10 cellular contexts compared by ENCODE assay signal in the genomic region with DNA sequence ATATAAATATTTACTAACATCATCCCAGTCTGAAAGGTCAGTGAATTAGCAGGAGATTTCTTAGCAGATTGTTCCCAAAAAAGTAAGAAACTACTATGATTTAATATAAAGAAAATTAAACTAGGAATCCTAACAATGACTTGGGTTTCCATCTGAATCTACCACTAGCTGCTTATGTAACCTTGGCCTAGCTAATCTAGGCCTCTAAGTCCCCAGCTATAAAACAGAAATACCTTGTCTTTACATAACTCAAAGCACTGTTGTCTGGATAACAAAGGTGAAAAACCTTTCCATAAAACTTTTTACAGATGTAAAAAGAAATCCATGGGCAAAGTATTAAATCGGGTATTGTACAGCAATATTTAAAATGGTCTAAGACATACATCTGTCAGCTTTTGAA. TPM values are rescaled to one million over a fixed set of nuclear protein-coding genes. Genes with fewer than 3 reads are reported as not detected.
DNase-seq lines count a peak whose midpoint lies in the region; ATAC-seq, FAIRE-seq and TF ChIP-seq lines count a peak whose summit lies in the region.
"Had no signal": no experiment of that assay in that cellular context is flagged by ENCODE, and none has a peak within 500 bp of the region (broad histone marks: within the 10 kb centered on the region; RNA-seq: fewer than 3 reads in every experiment).

No MANE protein-coding gene starts in this region.

- CTCF ChIA-PET in A549 (lab: Yijun Ruan, JAX): interaction anchor here (0.9 kb wide), 1 partner anchor 9 kb away, joined by 3 read pairs; no protein-coding TSS in a partner anchor

- H3K4me3 ChIP-seq in A549 (no peak overlapping the region), Karpas-422 (ENCODE audit: low read length) (peak overlapping the region; percentile 94), dorsolateral prefrontal cortex (peak overlapping the region in 51 of 59 donors; percentile 5 to 90 (median 77)), neural cell (ENCODE audit: low read length) (peak overlapping the region; percentile 82)

- POLR2A ChIA-PET in A549 (lab: Yijun Ruan, JAX): no interaction called here

- TF ChIP-seq EP300 in A549 (IDR thresholded peaks at IDR 0.05) (no peak), neural cell (conservative IDR thresholded peaks at IDR 0.05; ENCODE audit: poor library complexity, severe bottlenecking) (no peak)

- H3K79me2 ChIP-seq in Karpas-422 (ENCODE audit: low read length) (peaks cover 76% of the 10 kb centered on the region), neural cell (replicated peaks; ENCODE audit: insufficient read depth, low read length) (peaks cover 70% of the 10 kb centered on the region)

- no peaks in the 10 kb centered on the region for H3K27me3 ChIP-seq in Karpas-422 (ENCODE audit: low read length)
- no peaks in the 10 kb centered on the region for H3K27me3 ChIP-seq in dorsolateral prefrontal cortex
- H3K27me3 ChIP-seq in neural cell (ENCODE audit: insufficient read depth, low read depth, low read length): no peaks in the 10 kb centered on the region

- H3K9me3 ChIP-seq in A549 (no peaks in the 10 kb centered on the region), Karpas-422 (ENCODE audit: low read length) (no peaks in the 10 kb centered on the region), neural cell (ENCODE audit: low read length) (no peaks in the 10 kb centered on the region)

- peak overlapping the region; percentile 90 for H3K9ac ChIP-seq in Karpas-422 (ENCODE audit: low read length)
- H3K9ac ChIP-seq in neural cell (ENCODE audit: low read length): no peak overlapping the region

- H3F3A ChIP-seq in neural cell (ENCODE audit: insufficient read depth, low read length, poor library complexity, severe bottlenecking): peaks cover 15% of the 10 kb centered on the region

- FAIRE-seq in A549 (lab: Jason Lieb, UNC) (no peak), GM19239 (lab: Jason Lieb, UNC) (no peak)

- intact Hi-C loops in dorsolateral prefrontal cortex (cut with DNase I): loop anchor here (5.0 to 10.0 kb wide), 4 partner anchors 153 to 647 kb away; a partner anchor contains a TSS

- DNase-seq in A549 (ENCODE audit: low read depth in 1 of 2, low spot score in 1 of 2) (no peak), Karpas-422 (no peak), dorsolateral prefrontal cortex (no peak), GM19239 (ENCODE audit: insufficient read length, low spot score) (no peak), D341Med (ENCODE audit: low spot score) (no peak), NCI-H2171 treated with DMSO at 0.1 percent for 48 hours (lab: John Stamatoyannopoulos, UW) (no peak)
- DNase-seq: NCI-H1092 had no signal

- H3K4me2 ChIP-seq in A549 (peak overlapping the region; percentile 92), Karpas-422 (ENCODE audit: low read depth, low read length, poor library complexity, severe bottlenecking) (peak overlapping the region; percentile 81), neural cell (ENCODE audit: low read length) (peak overlapping the region; percentile 99)

- H3K4me1 ChIP-seq in A549 (peaks cover 35% of the 10 kb centered on the region; the same call in 2 of the 3 replicates), Karpas-422 (ENCODE audit: low read length) (peaks cover 59% of the 10 kb centered on the region)

- no peak for TF ChIP-seq POLR2A in A549 (IDR thresholded peaks at IDR 0.05; ENCODE audit: low read length)

- 54% methylated on average over 1 of the region's 1 CpG for WGBS in A549 (ENCODE audit: missing lambda C conversion rate)

- H3K36me3 ChIP-seq in Karpas-422 (ENCODE audit: insufficient read depth, low read length) (no peaks in the 10 kb centered on the region), neural cell (ENCODE audit: insufficient read depth, low read length) (no peaks in the 10 kb centered on the region)

- H4K20me1 ChIP-seq in Karpas-422 (ENCODE audit: insufficient read depth, low read depth, low read length) (no peaks in the 10 kb centered on the region), neural cell (ENCODE audit: insufficient read depth) (no peaks in the 10 kb centered on the region)

- no peaks in the 10 kb centered on the region for H3K9me2 ChIP-seq in Karpas-422 (replicated peaks; ENCODE audit: insufficient read depth, low read length)
- no peaks in the 10 kb centered on the region for H3K9me2 ChIP-seq in neural cell (ENCODE audit: insufficient read depth, low read length)

- no peak overlapping the region for H2AFZ ChIP-seq in Karpas-422 (ENCODE audit: low read length)
- no peak overlapping the region for H2AFZ ChIP-seq in neural cell (ENCODE audit: low read depth, low read length)

- TF ChIP-seq CTCF in A549 (IDR thresholded peaks at IDR 0.05) (no peak), dorsolateral prefrontal cortex (IDR thresholded peaks at IDR 0.05 in 54 of 56, conservative IDR thresholded peaks at IDR 0.05 in 2 of 56; ENCODE audit: low read depth in 1 of 56, partially characterized antibody in 56 of 56) (no peak), neural cell (IDR thresholded peaks at IDR 0.05; ENCODE audit: poor library complexity, severe bottlenecking) (no peak)

- no peak for TF ChIP-seq RAD21 in A549 (conservative IDR thresholded peaks at IDR 0.05 in 1 of 2, IDR thresholded peaks at IDR 0.05 in 1 of 2)
- TF ChIP-seq RAD21 in neural cell (conservative IDR thresholded peaks at IDR 0.05): no peak

- ATAC-seq in A549 (no peak), GM19035 (IDR thresholded peaks at IDR 0.05; ENCODE audit: unreplicated experiment) (no peak)

- H3K27ac ChIP-seq in A549 (no peak overlapping the region), Karpas-422 (ENCODE audit: low read length) (peak overlapping the region; percentile 74), dorsolateral prefrontal cortex (peak overlapping the region in 58 of 59 donors; percentile 49 to 100 (median 100)), neural cell (ENCODE audit: low read length) (no peak overlapping the region)

TF ChIP-seq in A549, 52 proteins besides CTCF, POLR2A, EP300 and RAD21 (continues in another document):
- TF ChIP-seq, protein P1, sequence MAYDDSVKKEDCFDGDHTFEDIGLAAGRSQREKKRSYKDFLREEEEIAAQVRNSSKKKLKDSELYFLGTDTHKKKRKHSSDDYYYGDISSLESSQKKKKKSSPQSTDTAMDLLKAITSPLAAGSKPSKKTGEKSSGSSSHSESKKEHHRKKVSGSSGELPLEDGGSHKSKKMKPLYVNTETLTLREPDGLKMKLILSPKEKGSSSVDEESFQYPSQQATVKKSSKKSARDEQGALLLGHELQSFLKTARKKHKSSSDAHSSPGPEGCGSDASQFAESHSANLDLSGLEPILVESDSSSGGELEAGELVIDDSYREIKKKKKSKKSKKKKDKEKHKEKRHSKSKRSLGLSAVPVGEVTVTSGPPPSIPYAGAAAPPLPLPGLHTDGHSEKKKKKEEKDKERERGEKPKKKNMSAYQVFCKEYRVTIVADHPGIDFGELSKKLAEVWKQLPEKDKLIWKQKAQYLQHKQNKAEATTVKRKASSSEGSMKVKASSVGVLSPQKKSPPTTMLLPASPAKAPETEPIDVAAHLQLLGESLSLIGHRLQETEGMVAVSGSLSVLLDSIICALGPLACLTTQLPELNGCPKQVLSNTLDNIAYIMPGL (CRISPR knock-in tag; IDR thresholded peaks at IDR 0.05; ENCODE audit: borderline replicate concordance): no peak

TF ChIP-seq in neural cell, 6 proteins besides CTCF, POLR2A, EP300 and RAD21 (continues in another document):
- no peak for TF ChIP-seq SMC3 (conservative IDR thresholded peaks at IDR 0.05; ENCODE audit: poor library complexity)

RNA-seq across cellular contexts. Expression of a gene that starts 3.0 kb away (rescaled TPM):
- 33.0 and 45.4 TPM in 2 replicates for polyA plus RNA-seq in A549 (2011; rRNA removed)
- 13.0 and 14.3 TPM in 2 replicates for polyA plus RNA-seq in A549 (2012; cell fraction: cytosol; rRNA removed)
- 6.4 and 10.1 TPM in 2 replicates for polyA plus RNA-seq in A549 (2012; cell fraction: nucleus; rRNA removed)
- polyA plus RNA-seq in A549 (2017; fragmentation: RNase III; extraction: RNeasy Plus Mini Kit Qiagen cat#74134 plus additional on column Dnase treatment): 44.2 to 46.7 TPM (median 44.2 TPM) in 3 replicates
- 31.1 and 35.3 TPM in 2 replicates for polyA minus RNA-seq in A549 (2011; rRNA and poly(A)+ RNA removed)
- total RNA-seq in Karpas-422 (2014; rRNA removed; shearing (Covaris generic); ENCODE audit: low replicate concordance): 35.6 and 78.2 TPM in 2 replicates
- total RNA-seq in dorsolateral prefrontal cortex: 100 to 1,000 TPM in 33 of 120 experiments, 10 to 100 TPM in 87; 72.7 to 124 (median 93.8) TPM
- polyA plus RNA-seq in neural cell: 67.3 and 70.6 TPM in 2 replicates
- 192 and 206 TPM in 2 replicates for polyA minus RNA-seq in neural cell

RNA-seq across cellular contexts. Expression of a gene that starts 29.4 kb away (rescaled TPM):
- polyA plus RNA-seq in A549 (2011; rRNA removed): 32.7 and 40.8 TPM in 2 replicates
- 18.8 and 21.4 TPM in 2 replicates for polyA plus RNA-seq in A549 (2012; cell fraction: cytosol; rRNA removed)
- polyA plus RNA-seq in A549 (2012; cell fraction: nucleus; rRNA removed): 6.7 and 14.4 TPM in 2 replicates
- polyA plus RNA-seq in A549 (2017; fragmentation: RNase III; extraction: RNeasy Plus Mini Kit Qiagen cat#74134 plus additional on column Dnase treatment): 40.9 to 41.9 TPM (median 41.6 TPM) in 3 replicates
- polyA minus RNA-seq in A549 (2011; rRNA and poly(A)+ RNA removed): 4.5 and 4.8 TPM in 2 replicates
- 15.1 and 18.3 TPM in 2 replicates for total RNA-seq in Karpas-422 (2014; rRNA removed; shearing (Covaris generic); ENCODE audit: low replicate concordance)
- 10 to 100 TPM; 44.8 to 87.8 (median 59.0) TPM for total RNA-seq in dorsolateral prefrontal cortex
- polyA plus RNA-seq in neural cell: 182 and 238 TPM in 2 replicates
- polyA minus RNA-seq in neural cell: 111 and 131 TPM in 2 replicates

RNA-seq across cellular contexts. Expression of a gene that starts 50.7 kb away (rescaled TPM):
- polyA plus RNA-seq in A549 (2011; rRNA removed) (11.7 and 13.6 TPM in 2 replicates), A549 (2017; fragmentation: RNase III; extraction: RNeasy Plus Mini Kit Qiagen cat#74134 plus additional on column Dnase treatment) (16.0 to 18.3 TPM (median 16.4 TPM) in 3 replicates), neural cell (0.32 and 1.6 TPM in 2 replicates)
- polyA plus RNA-seq in A549 (2012; cell fraction: cytosol; rRNA removed): 9.0 and 11.6 TPM in 2 replicates
- polyA plus RNA-seq in A549 (2012; cell fraction: nucleus; rRNA removed): 7.1 and 9.3 TPM in 2 replicates
- polyA minus RNA-seq in A549 (2011; rRNA and poly(A)+ RNA removed): 2.8 and 3.9 TPM in 2 replicates
- not detected in 2 replicates for total RNA-seq in Karpas-422 (2014; rRNA removed; shearing (Covaris generic); ENCODE audit: low replicate concordance)
- total RNA-seq in dorsolateral prefrontal cortex: 1 to 10 TPM in 101 of 120 experiments, under 1 TPM in 19; 0.48 to 5.2 (median 1.9) TPM
- 0.49 and 2.5 TPM in 2 replicates for polyA minus RNA-seq in neural cell
- total RNA-seq: SK-MEL-5 had no signal

Comparison
In these comparisons a context has a peak if more than half of its experiments do, and no peak if none do; other contexts are left out.
1. H3K27ac ChIP-seq: peak in Karpas-422 (single experiment) and dorsolateral prefrontal cortex (58 of 59); none in A549 (0 of 2) and neural cell (single experiment).
2. Peak in every context shown above with its lines, with median percentiles within 50 percentile points of each other: H3K4me2 ChIP-seq.